In genomic region chr11:62854825-62855570, GRCh38 we compare ENCODE assay signal across 8 cellular contexts. TPM values are rescaled to one million over a fixed set of nuclear protein-coding genes. Genes with fewer than 3 reads are reported as not detected.
DNase-seq lines count a peak whose midpoint lies in the region; ATAC-seq and TF ChIP-seq lines count a peak whose summit lies in the region.

No MANE protein-coding gene starts in this region.

- H3K4me3 Mint-ChIP-seq in activated CD4-positive, alpha-beta T cell treated with anti-CD3 and anti-CD28 coated beads, Interleukin-2, amount 10 ng/mL, durations not matched to agents 7 days and 5 days = peak overlapping the region; percentile 95
- H3K4me3 Mint-ChIP-seq in activated naive CD8-positive, alpha-beta T cell = peak overlapping the region; percentile 97

- no peaks in the 10 kb centered on the region for H3K9me3 ChIP-seq in tibial artery

- peak overlapping the region; percentile 68 to 75 for H3K4me3 ChIP-seq in tibial artery

- TF ChIP-seq CTCF in tibial artery (IDR thresholded peaks at IDR 0.05) = no peak

- peaks cover 44% of the 10 kb centered on the region for H3K36me3 Mint-ChIP-seq in activated CD4-positive, alpha-beta T cell treated with anti-CD3 and anti-CD28 coated beads, Interleukin-2, amount 10 ng/mL, durations not matched to agents 7 days and 5 days (ENCODE audit: low read depth)
- H3K36me3 Mint-ChIP-seq in activated naive CD8-positive, alpha-beta T cell = peaks cover 41% of the 10 kb centered on the region

- intact Hi-C loops in left colon (cut with DNase I, micrococcal nuclease) (no loop called here), tibial artery (cut with DNase I; ENCODE audit: low total_unique reads) (loop anchor here (2.0 kb wide), 1 partner anchor 68 kb away; the partner anchor contains the start of gene TMEM179B)

- H3K4me1 ChIP-seq in tibial artery = peaks cover 0 to 24% (median 22%) of the 10 kb centered on the region in 4 donors

- peak overlapping the region; percentile 99 for H3K27ac Mint-ChIP-seq in activated CD4-positive, alpha-beta T cell treated with anti-CD3 and anti-CD28 coated beads, Interleukin-2, amount 10 ng/mL, durations not matched to agents 7 days and 5 days
- H3K27ac Mint-ChIP-seq in activated naive CD8-positive, alpha-beta T cell = peak overlapping the region; percentile 100

- no peaks in the 10 kb centered on the region for H3K27me3 ChIP-seq in tibial artery

- POLR2A ChIA-PET in activated CD4-positive, alpha-beta T cell treated with anti-CD3 and anti-CD28 coated beads, Interleukin-2, amount 10 ng/mL, durations not matched to agents 7 days and 5 days (lab: Charles Lee) = interaction anchor here (0.6 to 5.1 kb wide), 7 partner anchors 15 to 281 kb away, joined by 3 to 58 read pairs (median 4); partner anchors contain the start of genes C11orf98, EEF1G, SLC3A2 and WDR74

- DNase-seq in activated CD4-positive, alpha-beta T cell treated with anti-CD3 and anti-CD28 coated beads, Interleukin-2, amount 10 ng/mL, durations not matched to agents 7 days and 5 days = no peak
- DNase-seq in activated CD4-positive, alpha-beta T cell treated with anti-CD3 and anti-CD28 coated beads, Interleukin-2, amount 50 U/mL, for 1 hour = no peak
- DNase-seq in left colon (no peak), tibial artery (no peak), OCI-M2 (lab: John Stamatoyannopoulos, UW; ENCODE audit: unreplicated experiment) (no peak)

- no peaks in the 10 kb centered on the region for H3K9me3 Mint-ChIP-seq in activated CD4-positive, alpha-beta T cell treated with anti-CD3 and anti-CD28 coated beads, Interleukin-2, amount 10 ng/mL, durations not matched to agents 7 days and 5 days
- no peaks in the 10 kb centered on the region for H3K9me3 Mint-ChIP-seq in activated naive CD8-positive, alpha-beta T cell (ENCODE audit: low read depth)

- H3K4me1 Mint-ChIP-seq in activated CD4-positive, alpha-beta T cell treated with anti-CD3 and anti-CD28 coated beads, Interleukin-2, amount 10 ng/mL, durations not matched to agents 7 days and 5 days = peaks cover 63% of the 10 kb centered on the region
- peaks cover 40% of the 10 kb centered on the region for H3K4me1 Mint-ChIP-seq in activated naive CD8-positive, alpha-beta T cell (ENCODE audit: low read depth)

- peak overlapping the region; percentile 66 to 80 for H3K27ac ChIP-seq in tibial artery

- CTCF ChIA-PET in activated CD4-positive, alpha-beta T cell treated with anti-CD3 and anti-CD28 coated beads, Interleukin-2, amount 10 ng/mL, durations not matched to agents 7 days and 5 days (lab: Charles Lee) = interaction anchor here (0.6 to 3.6 kb wide), 12 partner anchors 9 to 190 kb away, joined by 3 to 34 read pairs (median 4); partner anchors contain the start of genes C11orf98, CSKMT, SLC3A2 and TEX54

- peaks cover 32 to 34% (median 33%) of the 10 kb centered on the region in 3 donors for H3K36me3 ChIP-seq in tibial artery

- ATAC-seq in left colon (peak; percentile 15), GM19467 (IDR thresholded peaks at IDR 0.05; ENCODE audit: unreplicated experiment) (no peak), GM21737 (IDR thresholded peaks at IDR 0.05; ENCODE audit: unreplicated experiment) (no peak)

- no peaks in the 10 kb centered on the region for H3K27me3 Mint-ChIP-seq in activated CD4-positive, alpha-beta T cell treated with anti-CD3 and anti-CD28 coated beads, Interleukin-2, amount 10 ng/mL, durations not matched to agents 7 days and 5 days
- H3K27me3 Mint-ChIP-seq in activated naive CD8-positive, alpha-beta T cell = no peaks in the 10 kb centered on the region

RNA-seq across cellular contexts. Expression of gene WDR74, which starts 15.6 kb away (rescaled TPM):
- total RNA-seq in activated CD4-positive, alpha-beta T cell treated with anti-CD3 and anti-CD28 coated beads, Interleukin-2, amount 10 ng/mL, durations not matched to agents 7 days and 5 days = 10 to 100 TPM; 53.8 to 60.4 TPM
- 10 to 100 TPM; 31.3 to 38.9 TPM for total RNA-seq in left colon

RNA-seq across cellular contexts. Expression of gene TEX54, which starts 22.4 kb away (rescaled TPM):
- under 1 TPM in 1 of 2 experiments, not detected in 1; 0.48 TPM for total RNA-seq in activated CD4-positive, alpha-beta T cell treated with anti-CD3 and anti-CD28 coated beads, Interleukin-2, amount 10 ng/mL, durations not matched to agents 7 days and 5 days
- not detected for total RNA-seq in left colon

RNA-seq across cellular contexts. Expression of gene STX5, which starts 23.1 kb away (rescaled TPM):
- total RNA-seq in activated CD4-positive, alpha-beta T cell treated with anti-CD3 and anti-CD28 coated beads, Interleukin-2, amount 10 ng/mL, durations not matched to agents 7 days and 5 days = 10 to 100 TPM; 34.1 to 41.0 TPM
- total RNA-seq in left colon = 10 to 100 TPM; 37.7 to 39.6 TPM

RNA-seq across cellular contexts. Expression of gene SLC3A2, which starts 25.7 kb away (rescaled TPM):
- total RNA-seq in activated CD4-positive, alpha-beta T cell treated with anti-CD3 and anti-CD28 coated beads, Interleukin-2, amount 10 ng/mL, durations not matched to agents 7 days and 5 days = 100 to 1,000 TPM; 153 to 157 TPM
- total RNA-seq in left colon = 100 to 1,000 TPM in 1 of 2 donors, 10 to 100 TPM in 1; 98.8 to 107 TPM

RNA-seq across cellular contexts. Expression of gene NXF1, which starts 49.8 kb away (rescaled TPM):
- total RNA-seq in activated CD4-positive, alpha-beta T cell treated with anti-CD3 and anti-CD28 coated beads, Interleukin-2, amount 10 ng/mL, durations not matched to agents 7 days and 5 days = 100 to 1,000 TPM; 110 to 121 TPM
- total RNA-seq in left colon = 10 to 100 TPM; 50.4 to 51.0 TPM
